1 cellular context compared by ENCODE assay signal in the genomic region with DNA sequence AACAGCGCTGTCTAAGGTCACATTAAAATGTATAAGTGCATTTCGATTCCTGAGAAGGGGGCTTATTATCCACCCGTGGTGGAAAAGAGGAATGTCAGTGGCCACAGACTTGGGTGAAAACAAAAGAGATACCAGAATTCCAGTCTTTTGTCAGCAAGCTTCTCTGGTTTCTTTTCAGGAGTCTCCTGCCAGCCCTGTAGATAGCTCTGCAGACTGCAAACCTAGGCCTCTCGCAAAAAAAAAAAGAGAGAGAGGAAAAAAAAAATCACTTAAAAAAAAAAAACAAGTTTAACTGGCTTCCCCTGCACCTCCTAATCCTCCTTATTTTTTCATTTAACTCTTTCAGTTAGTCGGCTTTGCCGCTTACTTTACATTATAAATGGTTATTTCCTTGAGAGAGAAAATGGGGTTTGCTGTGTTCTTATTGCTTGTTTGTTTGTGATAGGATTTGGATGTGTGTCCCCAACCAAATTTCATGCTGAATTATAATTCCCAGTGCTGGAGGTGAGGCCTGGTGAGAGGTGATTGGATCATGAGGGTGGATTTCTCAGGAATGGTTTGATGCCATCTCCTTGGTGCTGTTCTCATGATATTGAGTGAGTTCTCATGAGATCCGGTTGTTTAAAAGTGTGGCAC.
TF ChIP-seq lines count a peak whose summit lies in the region.

No MANE protein-coding gene starts in this region.

TF ChIP-seq in WTC11, 78 proteins besides CTCF, POLR2A, EP300 and RAD21 (continued from another document):
- TF ChIP-seq, protein P1, sequence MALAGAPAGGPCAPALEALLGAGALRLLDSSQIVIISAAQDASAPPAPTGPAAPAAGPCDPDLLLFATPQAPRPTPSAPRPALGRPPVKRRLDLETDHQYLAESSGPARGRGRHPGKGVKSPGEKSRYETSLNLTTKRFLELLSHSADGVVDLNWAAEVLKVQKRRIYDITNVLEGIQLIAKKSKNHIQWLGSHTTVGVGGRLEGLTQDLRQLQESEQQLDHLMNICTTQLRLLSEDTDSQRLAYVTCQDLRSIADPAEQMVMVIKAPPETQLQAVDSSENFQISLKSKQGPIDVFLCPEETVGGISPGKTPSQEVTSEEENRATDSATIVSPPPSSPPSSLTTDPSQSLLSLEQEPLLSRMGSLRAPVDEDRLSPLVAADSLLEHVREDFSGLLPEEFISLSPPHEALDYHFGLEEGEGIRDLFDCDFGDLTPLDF (CRISPR knock-in tag; IDR thresholded peaks at IDR 0.05) = no peak
- TF ChIP-seq, protein P2, sequence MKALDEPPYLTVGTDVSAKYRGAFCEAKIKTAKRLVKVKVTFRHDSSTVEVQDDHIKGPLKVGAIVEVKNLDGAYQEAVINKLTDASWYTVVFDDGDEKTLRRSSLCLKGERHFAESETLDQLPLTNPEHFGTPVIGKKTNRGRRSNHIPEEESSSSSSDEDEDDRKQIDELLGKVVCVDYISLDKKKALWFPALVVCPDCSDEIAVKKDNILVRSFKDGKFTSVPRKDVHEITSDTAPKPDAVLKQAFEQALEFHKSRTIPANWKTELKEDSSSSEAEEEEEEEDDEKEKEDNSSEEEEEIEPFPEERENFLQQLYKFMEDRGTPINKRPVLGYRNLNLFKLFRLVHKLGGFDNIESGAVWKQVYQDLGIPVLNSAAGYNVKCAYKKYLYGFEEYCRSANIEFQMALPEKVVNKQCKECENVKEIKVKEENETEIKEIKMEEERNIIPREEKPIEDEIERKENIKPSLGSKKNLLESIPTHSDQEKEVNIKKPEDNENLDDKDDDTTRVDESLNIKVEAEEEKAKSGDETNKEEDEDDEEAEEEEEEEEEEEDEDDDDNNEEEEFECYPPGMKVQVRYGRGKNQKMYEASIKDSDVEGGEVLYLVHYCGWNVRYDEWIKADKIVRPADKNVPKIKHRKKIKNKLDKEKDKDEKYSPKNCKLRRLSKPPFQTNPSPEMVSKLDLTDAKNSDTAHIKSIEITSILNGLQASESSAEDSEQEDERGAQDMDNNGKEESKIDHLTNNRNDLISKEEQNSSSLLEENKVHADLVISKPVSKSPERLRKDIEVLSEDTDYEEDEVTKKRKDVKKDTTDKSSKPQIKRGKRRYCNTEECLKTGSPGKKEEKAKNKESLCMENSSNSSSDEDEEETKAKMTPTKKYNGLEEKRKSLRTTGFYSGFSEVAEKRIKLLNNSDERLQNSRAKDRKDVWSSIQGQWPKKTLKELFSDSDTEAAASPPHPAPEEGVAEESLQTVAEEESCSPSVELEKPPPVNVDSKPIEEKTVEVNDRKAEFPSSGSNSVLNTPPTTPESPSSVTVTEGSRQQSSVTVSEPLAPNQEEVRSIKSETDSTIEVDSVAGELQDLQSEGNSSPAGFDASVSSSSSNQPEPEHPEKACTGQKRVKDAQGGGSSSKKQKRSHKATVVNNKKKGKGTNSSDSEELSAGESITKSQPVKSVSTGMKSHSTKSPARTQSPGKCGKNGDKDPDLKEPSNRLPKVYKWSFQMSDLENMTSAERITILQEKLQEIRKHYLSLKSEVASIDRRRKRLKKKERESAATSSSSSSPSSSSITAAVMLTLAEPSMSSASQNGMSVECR (CRISPR knock-in tag; IDR thresholded peaks at IDR 0.05; ENCODE audit: borderline replicate concordance) = no peak
- TF ChIP-seq, protein P3, sequence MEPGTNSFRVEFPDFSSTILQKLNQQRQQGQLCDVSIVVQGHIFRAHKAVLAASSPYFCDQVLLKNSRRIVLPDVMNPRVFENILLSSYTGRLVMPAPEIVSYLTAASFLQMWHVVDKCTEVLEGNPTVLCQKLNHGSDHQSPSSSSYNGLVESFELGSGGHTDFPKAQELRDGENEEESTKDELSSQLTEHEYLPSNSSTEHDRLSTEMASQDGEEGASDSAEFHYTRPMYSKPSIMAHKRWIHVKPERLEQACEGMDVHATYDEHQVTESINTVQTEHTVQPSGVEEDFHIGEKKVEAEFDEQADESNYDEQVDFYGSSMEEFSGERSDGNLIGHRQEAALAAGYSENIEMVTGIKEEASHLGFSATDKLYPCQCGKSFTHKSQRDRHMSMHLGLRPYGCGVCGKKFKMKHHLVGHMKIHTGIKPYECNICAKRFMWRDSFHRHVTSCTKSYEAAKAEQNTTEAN (CRISPR knock-in tag; IDR thresholded peaks at IDR 0.05) = no peak
- TF ChIP-seq, protein P4, sequence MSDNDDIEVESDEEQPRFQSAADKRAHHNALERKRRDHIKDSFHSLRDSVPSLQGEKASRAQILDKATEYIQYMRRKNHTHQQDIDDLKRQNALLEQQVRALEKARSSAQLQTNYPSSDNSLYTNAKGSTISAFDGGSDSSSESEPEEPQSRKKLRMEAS (CRISPR knock-in tag; IDR thresholded peaks at IDR 0.05) = no peak
- TF ChIP-seq SMAD3 (CRISPR knock-in tag; IDR thresholded peaks at IDR 0.05; ENCODE audit: borderline replicate concordance) (no peak), ZNF671 (CRISPR knock-in tag; IDR thresholded peaks at IDR 0.05) (no peak), ZNF423 (CRISPR knock-in tag; IDR thresholded peaks at IDR 0.05) (no peak), GABPB1 (CRISPR knock-in tag; IDR thresholded peaks at IDR 0.05) (no peak), NFATC4 (CRISPR knock-in tag; IDR thresholded peaks at IDR 0.05) (no peak), GRHL2 (CRISPR knock-in tag; IDR thresholded peaks at IDR 0.05; ENCODE audit: insufficient replicate concordance, severe bottlenecking) (no peak), SP1 (CRISPR knock-in tag; conservative IDR thresholded peaks at IDR 0.05) (no peak)
- TF ChIP-seq, protein P5, sequence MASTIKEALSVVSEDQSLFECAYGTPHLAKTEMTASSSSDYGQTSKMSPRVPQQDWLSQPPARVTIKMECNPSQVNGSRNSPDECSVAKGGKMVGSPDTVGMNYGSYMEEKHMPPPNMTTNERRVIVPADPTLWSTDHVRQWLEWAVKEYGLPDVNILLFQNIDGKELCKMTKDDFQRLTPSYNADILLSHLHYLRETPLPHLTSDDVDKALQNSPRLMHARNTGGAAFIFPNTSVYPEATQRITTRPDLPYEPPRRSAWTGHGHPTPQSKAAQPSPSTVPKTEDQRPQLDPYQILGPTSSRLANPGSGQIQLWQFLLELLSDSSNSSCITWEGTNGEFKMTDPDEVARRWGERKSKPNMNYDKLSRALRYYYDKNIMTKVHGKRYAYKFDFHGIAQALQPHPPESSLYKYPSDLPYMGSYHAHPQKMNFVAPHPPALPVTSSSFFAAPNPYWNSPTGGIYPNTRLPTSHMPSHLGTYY (CRISPR knock-in tag; IDR thresholded peaks at IDR 0.05) = no peak
- TF ChIP-seq, protein P6, sequence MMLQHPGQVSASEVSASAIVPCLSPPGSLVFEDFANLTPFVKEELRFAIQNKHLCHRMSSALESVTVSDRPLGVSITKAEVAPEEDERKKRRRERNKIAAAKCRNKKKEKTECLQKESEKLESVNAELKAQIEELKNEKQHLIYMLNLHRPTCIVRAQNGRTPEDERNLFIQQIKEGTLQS (CRISPR knock-in tag; conservative IDR thresholded peaks at IDR 0.05) = no peak
- TF ChIP-seq, protein P7, sequence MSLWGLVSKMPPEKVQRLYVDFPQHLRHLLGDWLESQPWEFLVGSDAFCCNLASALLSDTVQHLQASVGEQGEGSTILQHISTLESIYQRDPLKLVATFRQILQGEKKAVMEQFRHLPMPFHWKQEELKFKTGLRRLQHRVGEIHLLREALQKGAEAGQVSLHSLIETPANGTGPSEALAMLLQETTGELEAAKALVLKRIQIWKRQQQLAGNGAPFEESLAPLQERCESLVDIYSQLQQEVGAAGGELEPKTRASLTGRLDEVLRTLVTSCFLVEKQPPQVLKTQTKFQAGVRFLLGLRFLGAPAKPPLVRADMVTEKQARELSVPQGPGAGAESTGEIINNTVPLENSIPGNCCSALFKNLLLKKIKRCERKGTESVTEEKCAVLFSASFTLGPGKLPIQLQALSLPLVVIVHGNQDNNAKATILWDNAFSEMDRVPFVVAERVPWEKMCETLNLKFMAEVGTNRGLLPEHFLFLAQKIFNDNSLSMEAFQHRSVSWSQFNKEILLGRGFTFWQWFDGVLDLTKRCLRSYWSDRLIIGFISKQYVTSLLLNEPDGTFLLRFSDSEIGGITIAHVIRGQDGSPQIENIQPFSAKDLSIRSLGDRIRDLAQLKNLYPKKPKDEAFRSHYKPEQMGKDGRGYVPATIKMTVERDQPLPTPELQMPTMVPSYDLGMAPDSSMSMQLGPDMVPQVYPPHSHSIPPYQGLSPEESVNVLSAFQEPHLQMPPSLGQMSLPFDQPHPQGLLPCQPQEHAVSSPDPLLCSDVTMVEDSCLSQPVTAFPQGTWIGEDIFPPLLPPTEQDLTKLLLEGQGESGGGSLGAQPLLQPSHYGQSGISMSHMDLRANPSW (CRISPR knock-in tag; conservative IDR thresholded peaks at IDR 0.05; ENCODE audit: low read depth) = no peak
